In the genomic region with DNA sequence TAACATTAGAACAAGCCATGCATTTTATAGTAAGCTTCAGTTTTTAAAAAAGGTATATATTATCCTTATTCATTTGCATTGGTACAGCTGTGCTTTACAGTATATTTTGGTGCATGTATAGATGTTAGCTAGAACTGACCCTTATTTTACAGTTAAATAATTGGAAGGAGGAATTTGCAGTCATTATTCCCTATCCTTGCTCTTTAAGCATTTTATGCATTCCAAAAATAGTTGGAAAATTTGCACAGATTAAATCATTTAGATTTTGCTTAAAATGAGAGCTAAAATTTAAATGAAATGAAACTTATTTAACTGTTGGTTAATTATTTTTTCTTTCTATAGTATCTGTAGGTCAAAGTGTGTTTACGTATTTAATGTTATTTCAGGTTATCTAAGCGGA, we compare ENCODE assay signal across 12 cellular contexts.
DNase-seq lines count a peak whose midpoint lies in the region; ATAC-seq, FAIRE-seq and TF ChIP-seq lines count a peak whose summit lies in the region.
"Had no signal": no experiment of that assay in that cellular context is flagged by ENCODE, and none has a peak within 500 bp of the region (broad histone marks: within the 10 kb centered on the region; RNA-seq: fewer than 3 reads in every experiment).

No MANE protein-coding gene starts in this region.

- no peak overlapping the region for H2BK5ac ChIP-seq in H1 (ENCODE audit: low read depth, low read length)

- no peak overlapping the region for H2BK120ac ChIP-seq in H1 (replicated peaks; ENCODE audit: low read depth, low read length)

- H3K18ac ChIP-seq in H1 (ENCODE audit: extremely low read depth, low read length) = no peak overlapping the region

- no peaks in the 10 kb centered on the region for H3K23me2 ChIP-seq in H1 (ENCODE audit: low read depth, low read length)

- H2BK12ac ChIP-seq in H1 (ENCODE audit: low read depth, low read length) = no peak overlapping the region

- ATAC-seq in left cardiac atrium (no peak), aorta (ENCODE audit: low FRiP score) (no peak), HG02970 (IDR thresholded peaks at IDR 0.05; ENCODE audit: low FRiP score, unreplicated experiment) (no peak)
- ATAC-seq: mucosa of descending colon had no signal

- H3K9me3 ChIP-seq in left ventricle myocardium inferior (replicated peaks) (no peaks in the 10 kb centered on the region), H1 (ENCODE audit: insufficient read depth in 2 of 2, low read depth in 1 of 2, low read length in 1 of 2) (no peaks in the 10 kb centered on the region), muscle layer of duodenum (ENCODE audit: control insufficient read depth in 1 of 2, low read length in 2 of 2) (peaks cover 0 to 2% of the 10 kb centered on the region in 2 donors), aorta (ENCODE audit: control insufficient read depth, low read length) (peaks cover 2% of the 10 kb centered on the region)
- H3K9me3 ChIP-seq: mucosa of descending colon had no signal

- H3K4ac ChIP-seq in H1 (replicated peaks; ENCODE audit: insufficient read length, low read depth, low read length) = no peak overlapping the region

- intact Hi-C loops in left ventricle myocardium inferior (cut with micrococcal nuclease) (no loop called here), left cardiac atrium (cut with DNase I) (no loop called here), aorta (cut with DNase I) (no loop called here)

- no peak overlapping the region for H2AK5ac ChIP-seq in H1 (ENCODE audit: low read depth, low read length)

- no peak for TF ChIP-seq EP300 in H1 (IDR thresholded peaks at IDR 0.05; ENCODE audit: borderline replicate concordance in 1 of 2, low read depth in 2 of 2, low read length in 2 of 2)

- H2BK20ac ChIP-seq in H1 (ENCODE audit: low read length) = no peak overlapping the region

- no peaks in the 10 kb centered on the region for H3K79me2 ChIP-seq in H1 (ENCODE audit: control insufficient read depth in 1 of 2, insufficient read depth in 2 of 2, low read length in 2 of 2)

- no peak overlapping the region for H3K14ac ChIP-seq in H1 (ENCODE audit: insufficient read length)

- no peak overlapping the region for H4K91ac ChIP-seq in H1 (replicated peaks; ENCODE audit: insufficient read length, low read length)

- H3K27ac ChIP-seq in left ventricle myocardium inferior (replicated peaks) (no peak overlapping the region), H1 (ENCODE audit: low read depth, low read length) (no peak overlapping the region), muscle layer of duodenum (ENCODE audit: low read length) (no peak overlapping the region), aorta (ENCODE audit: low read depth in 1 of 2, low read length in 2 of 2) (no peak overlapping the region)

- H2AFZ ChIP-seq in H1 (ENCODE audit: low read length) = no peak overlapping the region

- DNase-seq in left ventricle myocardium inferior (no peak), left cardiac atrium (no peak), H1 (ENCODE audit: low read depth in 1 of 2, low spot score in 2 of 2) (no peak), aorta (no peak), NCI-H446 (lab: John Stamatoyannopoulos, UW) (no peak), NAMALWA (ENCODE audit: low spot score) (no peak)
- DNase-seq: activated gamma-delta T cell treated with Interleukin-2 at 50 U/mL for 16 hours; mucosa of descending colon; NCI-H146; stimulated activated CD4-positive, alpha-beta T cell treated with anti-CD3 and anti-CD28 coated beads, Interleukin-2, amount 100 ng/mL, for 24 hours had no signal

- POLR2A ChIA-PET in H1 (lab: Charles Lee; ENCODE audit: partially characterized antibody) = no interaction called here

- peak overlapping the region; percentile 34 to 50 for H3K4me2 ChIP-seq in H1 (ENCODE audit: insufficient read depth in 1 of 2, low read depth in 2 of 2, low read length in 2 of 2)

- no peak overlapping the region for H2BK15ac ChIP-seq in H1 (ENCODE audit: low read length)

- no peak for TF ChIP-seq POLR2A in H1 (IDR thresholded peaks at IDR 0.05; ENCODE audit: control extremely low read depth in 1 of 2, low read depth in 2 of 2, low read length in 2 of 2)

- 71% methylated on average over 2 of the region's 2 CpGs; no CpG with 5 or more reads in 1 of the 2 experiments for WGBS in H1 (ENCODE audit: extremely low coverage in 1 of 2, insufficient coverage in 1 of 2, insufficient read length in 1 of 2, insufficient replicate concordance in 2 of 2, low coverage in 1 of 2, low lambda C conversion rate in 2 of 2, missing lambda C conversion rate in 1 of 2), 2 experiments
- WGBS in aorta, 2 donors = 31 to 34% methylated on average over 2 of the region's 2 CpGs

- TF ChIP-seq CTCF in left ventricle myocardium inferior (IDR thresholded peaks at IDR 0.05; ENCODE audit: borderline replicate concordance) (no peak), H1 (IDR thresholded peaks at IDR 0.05; ENCODE audit: control extremely low read depth in 1 of 3, insufficient read depth in 1 of 3, low read depth in 1 of 3, low read length in 3 of 3) (no peak)

- peak overlapping the region; percentile 54 for H3K4me3 ChIP-seq in left ventricle myocardium inferior
- H3K4me3 ChIP-seq in H1 (ENCODE audit: extremely low read depth in 1 of 4, insufficient read depth in 2 of 4, low read depth in 3 of 4, low read length in 4 of 4) = peak overlapping the region in 1 of 4 experiments; percentile 41; a peak in 3 of 8 replicates
- peak overlapping the region; percentile 24 to 44 for H3K4me3 ChIP-seq in muscle layer of duodenum (ENCODE audit: low read depth in 1 of 2, low read length in 2 of 2)
- peak overlapping the region; percentile 97 to 99 for H3K4me3 ChIP-seq in aorta (ENCODE audit: low read length in 2 of 2)
- H3K4me3 ChIP-seq: mucosa of descending colon had no signal

- H4K5ac ChIP-seq in H1 (ENCODE audit: insufficient read length, low read depth, low read length) = no peak overlapping the region

- no peak for TF ChIP-seq RAD21 in H1 (IDR thresholded peaks at IDR 0.05 in 1 of 2, conservative IDR thresholded peaks at IDR 0.05 in 1 of 2; ENCODE audit: low read depth in 2 of 2, low read length in 2 of 2)

- no peaks in the 10 kb centered on the region for H4K20me1 ChIP-seq in H1 (replicated peaks in 1 of 2; ENCODE audit: control insufficient read depth in 1 of 2, insufficient read depth in 2 of 2, low read length in 2 of 2)

- H3K23ac ChIP-seq in H1 (ENCODE audit: insufficient read length) = no peak overlapping the region

- H3K56ac ChIP-seq in H1 (replicated peaks; ENCODE audit: insufficient read length, low read depth, low read length) = no peak overlapping the region

- H3K36me3 ChIP-seq in left ventricle myocardium inferior = no peaks in the 10 kb centered on the region
- no peaks in the 10 kb centered on the region for H3K36me3 ChIP-seq in H1 (ENCODE audit: control insufficient read depth in 2 of 4, insufficient read depth in 4 of 4, low read length in 3 of 4)
- H3K36me3 ChIP-seq in muscle layer of duodenum (ENCODE audit: control insufficient read depth in 1 of 2, insufficient read depth in 2 of 2, low read length in 2 of 2) = no peaks in the 10 kb centered on the region
- H3K36me3 ChIP-seq in aorta (ENCODE audit: control insufficient read depth in 1 of 2, insufficient read depth in 2 of 2, low read length in 1 of 2) = no peaks in the 10 kb centered on the region

- no peak overlapping the region for H4K8ac ChIP-seq in H1 (ENCODE audit: extremely low read depth, insufficient read depth, low read length)

- H3K79me1 ChIP-seq in H1 (ENCODE audit: low read depth, low read length) = no peaks in the 10 kb centered on the region

- H3K9ac ChIP-seq in H1 (replicated peaks in 1 of 4; ENCODE audit: extremely low read depth in 1 of 4, low read depth in 3 of 4, low read length in 3 of 4) = no peak overlapping the region

- H3K4me1 ChIP-seq in left ventricle myocardium inferior (no peaks in the 10 kb centered on the region), H1 (replicated peaks in 1 of 4; ENCODE audit: control insufficient read depth in 3 of 4, insufficient read depth in 4 of 4, low read length in 3 of 4) (peaks cover 0 to 6% (median 0%) of the 10 kb centered on the region in 4 experiments; a peak in 2 of 7 replicates), muscle layer of duodenum (ENCODE audit: control insufficient read depth in 1 of 2, insufficient read depth in 2 of 2, low read length in 2 of 2) (no peaks in the 10 kb centered on the region), aorta (ENCODE audit: control insufficient read depth in 1 of 2, insufficient read depth in 2 of 2, low read length in 2 of 2) (no peaks in the 10 kb centered on the region)

- no peak for FAIRE-seq in H1 (lab: Jason Lieb, UNC)

- CTCF ChIA-PET in H1 (lab: Charles Lee; ENCODE audit: partially characterized antibody) = interaction anchor here (0.6 to 1.1 kb wide), 4 partner anchors 41 to 478 kb away, joined by 3 to 4 read pairs (median 3); no protein-coding TSS in a partner anchor

- H3K27me3 ChIP-seq in left ventricle myocardium inferior (ENCODE audit: low read depth) = no peaks in the 10 kb centered on the region
- H3K27me3 ChIP-seq in H1 (replicated peaks in 1 of 4; ENCODE audit: control insufficient read depth in 3 of 4, extremely low read depth in 1 of 4, insufficient read depth in 3 of 4, low read length in 3 of 4) = no peaks in the 10 kb centered on the region
- H3K27me3 ChIP-seq in muscle layer of duodenum (ENCODE audit: low read depth, low read length) = no peaks in the 10 kb centered on the region
- no peaks in the 10 kb centered on the region for H3K27me3 ChIP-seq in aorta (ENCODE audit: control insufficient read depth in 1 of 2, insufficient read depth in 2 of 2, low read length in 1 of 2)

TF ChIP-seq in H1, 55 proteins besides CTCF, POLR2A, EP300 and RAD21:
- TF ChIP-seq RXRA (IDR thresholded peaks at IDR 0.05; ENCODE audit: insufficient read depth, low read depth, low read length) (no peak), TAF7 (optimal IDR thresholded peaks at IDR 0.05; ENCODE audit: borderline replicate concordance, low read depth, low read length) (no peak), RFX5 (IDR thresholded peaks at IDR 0.05; ENCODE audit: borderline replicate concordance, low read depth, low read length) (no peak), SIX5 (IDR thresholded peaks at IDR 0.05; ENCODE audit: low read depth, low read length) (no peak), TBP (IDR thresholded peaks at IDR 0.05; ENCODE audit: low read depth, low read length) (no peak), BCL11A (IDR thresholded peaks at IDR 0.05; ENCODE audit: low read depth in 2 of 2, low read length in 2 of 2) (no peak), YY1 (IDR thresholded peaks at IDR 0.05; ENCODE audit: low read depth, low read length) (no peak), CHD2 (IDR thresholded peaks at IDR 0.05; ENCODE audit: low read length) (no peak), KDM1A (IDR thresholded peaks at IDR 0.05; ENCODE audit: borderline replicate concordance, low read length) (no peak)
TF ChIP-seq in H1: peak in this region for 0.
